Comparison of ENCODE assay signal across 8 cellular contexts in genomic region chr19:8585894-8586750, GRCh38. TPM values are rescaled to one million over a fixed set of nuclear protein-coding genes. Genes with fewer than 3 reads are reported as not detected.
DNase-seq lines count a peak whose midpoint lies in the region; ATAC-seq, FAIRE-seq and TF ChIP-seq lines count a peak whose summit lies in the region.

No MANE protein-coding gene starts in this region.

- no peak overlapping the region for H3K9ac ChIP-seq in kidney (ENCODE audit: low read length in 2 of 2)

- intact Hi-C loops in kidney (cut with DNase I): no loop called here
- intact Hi-C loops in transverse colon (cut with DNase I; ENCODE audit: low total_unique reads): no loop called here

- DNase-seq in 8988T (peak; percentile 91), RWPE2 (ENCODE audit: low spot score) (no peak), kidney (no peak), transverse colon (peak; percentile 66)
- peak; percentile 66 for DNase-seq in activated naive CD8-positive, alpha-beta T cell treated with anti-CD3 and anti-CD28 coated beads, Interleukin-2, amount 50 U/mL, for 24 hours

- no peak overlapping the region for H3K27ac ChIP-seq in RWPE2 (ENCODE audit: poor library complexity, severe bottlenecking)
- no peak overlapping the region for H3K27ac ChIP-seq in kidney (ENCODE audit: low read depth in 2 of 2, low read length in 2 of 2)
- no peak overlapping the region for H3K27ac ChIP-seq in transverse colon

- in situ Hi-C loops in transverse colon (cut with MboI; ENCODE audit: low pct_ligation_motif_present in 1 of 4, low pct_unique_long_range_greater_than_20kb in 1 of 4, low sequenced_read_pairs in 3 of 4): no loop called here

- H3K27me3 ChIP-seq in RWPE2 (ENCODE audit: insufficient read depth, poor library complexity, severe bottlenecking): no peaks in the 10 kb centered on the region
- H3K27me3 ChIP-seq in transverse colon: no peaks in the 10 kb centered on the region

- H3K27me3 Mint-ChIP-seq in activated naive CD8-positive, alpha-beta T cell treated with anti-CD3 and anti-CD28 coated beads, Interleukin-2, amount 50 U/mL, for 24 hours: no peaks in the 10 kb centered on the region

- H3K27ac Mint-ChIP-seq in activated naive CD8-positive, alpha-beta T cell treated with anti-CD3 and anti-CD28 coated beads, Interleukin-2, amount 50 U/mL, for 24 hours: no peak overlapping the region

- FAIRE-seq in kidney (lab: Jason Lieb, UNC): no peak

- no peak overlapping the region for H3K4me3 Mint-ChIP-seq in activated naive CD8-positive, alpha-beta T cell treated with anti-CD3 and anti-CD28 coated beads, Interleukin-2, amount 50 U/mL, for 24 hours

- WGBS in transverse colon (ENCODE audit: low coverage in 1 of 2), 2 donors: 75% methylated on average over 23 of the region's 34 CpGs; no CpG with 5 or more reads in 1 of the 2 donors

- no peaks in the 10 kb centered on the region for H3K4me1 ChIP-seq in RWPE2 (ENCODE audit: insufficient read depth, poor library complexity, severe bottlenecking)
- no peaks in the 10 kb centered on the region for H3K4me1 ChIP-seq in kidney (ENCODE audit: control insufficient read depth in 1 of 2, insufficient read depth in 1 of 2, low read depth in 1 of 2, low read length in 2 of 2)
- H3K4me1 ChIP-seq in transverse colon: no peaks in the 10 kb centered on the region

- no peaks in the 10 kb centered on the region for H3K36me3 Mint-ChIP-seq in activated naive CD8-positive, alpha-beta T cell treated with anti-CD3 and anti-CD28 coated beads, Interleukin-2, amount 50 U/mL, for 24 hours (ENCODE audit: low read depth)

- peaks cover under 1% of the 10 kb centered on the region for H3K4me1 Mint-ChIP-seq in activated naive CD8-positive, alpha-beta T cell treated with anti-CD3 and anti-CD28 coated beads, Interleukin-2, amount 50 U/mL, for 24 hours

- H3K9me3 ChIP-seq in RWPE2 (ENCODE audit: severe bottlenecking) (no peaks in the 10 kb centered on the region), kidney (ENCODE audit: control insufficient read depth in 1 of 2, low read length in 2 of 2) (no peaks in the 10 kb centered on the region), transverse colon (no peaks in the 10 kb centered on the region)

- H3K9me3 Mint-ChIP-seq in activated naive CD8-positive, alpha-beta T cell treated with anti-CD3 and anti-CD28 coated beads, Interleukin-2, amount 50 U/mL, for 24 hours: no peaks in the 10 kb centered on the region

- H3K36me3 ChIP-seq in RWPE2 (ENCODE audit: low read depth) (no peaks in the 10 kb centered on the region), kidney (ENCODE audit: control insufficient read depth in 1 of 2, insufficient read depth in 2 of 2, low read length in 2 of 2) (no peaks in the 10 kb centered on the region), transverse colon (no peaks in the 10 kb centered on the region)

- TF ChIP-seq EP300 in transverse colon (IDR thresholded peaks at IDR 0.05; ENCODE audit: low read depth): no peak

- H3K4me3 ChIP-seq in RWPE2 (ENCODE audit: severe bottlenecking) (no peak overlapping the region), kidney (ENCODE audit: low read length in 2 of 2) (no peak overlapping the region), transverse colon (no peak overlapping the region)

- peak; percentile 64 for TF ChIP-seq CTCF in GM12873 (IDR thresholded peaks at IDR 0.05; ENCODE audit: insufficient read depth, low read depth, low read length, missing control alignments)
- peak; percentile 48 for TF ChIP-seq CTCF in RWPE2 (IDR thresholded peaks at IDR 0.05; ENCODE audit: poor library complexity, severe bottlenecking)
- TF ChIP-seq CTCF in kidney (IDR thresholded peaks at IDR 0.05; ENCODE audit: borderline replicate concordance, extremely low read depth, insufficient read depth): peak; percentile 28
- peak; percentile 49 to 64 (median 55) for TF ChIP-seq CTCF in transverse colon (IDR thresholded peaks at IDR 0.05)

- TF ChIP-seq POLR2A in transverse colon (IDR thresholded peaks at IDR 0.05): no peak

- 0 out of 3 replicates have a peak, but pooled peaks have one; percentile 27 for ATAC-seq in RWPE2 (ENCODE audit: low read depth)
- ATAC-seq in activated naive CD8-positive, alpha-beta T cell treated with anti-CD3 and anti-CD28 coated beads, Interleukin-2, amount 50 U/mL, for 24 hours: no peak
- ATAC-seq in GM19351 (IDR thresholded peaks at IDR 0.05; ENCODE audit: unreplicated experiment): no peak
- ATAC-seq in GM18858 (IDR thresholded peaks at IDR 0.05; ENCODE audit: unreplicated experiment): no peak

RNA-seq across cellular contexts. Expression of gene MYO1F, which starts 8.9 kb away (rescaled TPM):
- total RNA-seq in kidney: 35.8 TPM
- 1.7 TPM for polyA plus RNA-seq in kidney (ENCODE audit: insufficient read depth, low read depth, low replicate concordance)
- total RNA-seq in transverse colon: 10 to 100 TPM in 2 of 4 donors, 1 to 10 TPM in 2; 6.6 to 70.7 (median 10.9) TPM

RNA-seq across cellular contexts. Expression of gene ADAMTS10, which starts 24.4 kb away (rescaled TPM):
- total RNA-seq in kidney (48.8 TPM), transverse colon (10 to 100 TPM in 3 of 4 donors, 1 to 10 TPM in 1; 5.2 to 62.8 (median 20.7) TPM)
- polyA plus RNA-seq in kidney (ENCODE audit: insufficient read depth, low read depth, low replicate concordance): 8.9 TPM

RNA-seq across cellular contexts. Expression of gene NFILZ, which starts 44.3 kb away (rescaled TPM):
- total RNA-seq in kidney (not detected), transverse colon (not detected)
- not detected for polyA plus RNA-seq in kidney (ENCODE audit: insufficient read depth, low read depth, low replicate concordance)

Comparison
In these comparisons a context has a peak if more than half of its experiments do, and no peak if none do; other contexts are left out.
1. DNase-seq: peak in 8988T (single experiment), activated naive CD8-positive, alpha-beta T cell treated with anti-CD3 and anti-CD28 coated beads, Interleukin-2, amount 50 U/mL, for 24 hours (single experiment) and transverse colon (single experiment); none in RWPE2 (single experiment) and kidney (single experiment).
2. Peak in every context shown above with its lines, with median percentiles within 50 percentile points of each other: CTCF ChIP-seq.